Comparison of ENCODE assay signal across 1 cellular context in genomic region chr6:150334790-150335783, GRCh38.
TF ChIP-seq lines count a peak whose summit lies in the region.

No MANE protein-coding gene starts in this region.

TF ChIP-seq in K562, 482 proteins besides CTCF, POLR2A, EP300 and RAD21 (continued from another document and continues in another):
- TF ChIP-seq ZNF449 (CRISPR knock-in tag; IDR thresholded peaks at IDR 0.05) (no peak), E4F1 (CRISPR knock-in tag; IDR thresholded peaks at IDR 0.05; ENCODE audit: borderline replicate concordance) (no peak), MBD2 (IDR thresholded peaks at IDR 0.05; ENCODE audit: borderline replicate concordance, low read depth) (no peak), FOXJ3 (CRISPR knock-in tag; IDR thresholded peaks at IDR 0.05) (no peak), ZNF551 (CRISPR knock-in tag; IDR thresholded peaks at IDR 0.05) (no peak), MYC (IDR thresholded peaks at IDR 0.05; ENCODE audit: low read depth, low read length) (no peak), MYC (CRISPR knock-in tag; IDR thresholded peaks at IDR 0.05; ENCODE audit: borderline replicate concordance, low read depth) (peak; percentile 59; the same call in 1 of the 2 replicates), YY1 (IDR thresholded peaks at IDR 0.05; ENCODE audit: borderline replicate concordance in 1 of 3, control insufficient read depth in 1 of 3, extremely low read depth in 1 of 3, insufficient read depth in 3 of 3, insufficient read length in 1 of 3, insufficient replicate concordance in 2 of 3, low read depth in 1 of 3, low read length in 2 of 3) (no peak), SP2 (IDR thresholded peaks at IDR 0.05; ENCODE audit: extremely low read depth, low read depth, low read length, poor library complexity, severe bottlenecking) (no peak), FOXA3 (CRISPR knock-in tag; conservative IDR thresholded peaks at IDR 0.05 in 1 of 2, IDR thresholded peaks at IDR 0.05 in 1 of 2) (no peak), MECOM (CRISPR knock-in tag; IDR thresholded peaks at IDR 0.05) (peak; percentile 55; the same call in 1 of the 2 replicates), ZNF740 (CRISPR knock-in tag; IDR thresholded peaks at IDR 0.05) (no peak), ZNF740 (tag; IDR thresholded peaks at IDR 0.05) (no peak), JUN (IDR thresholded peaks at IDR 0.05; ENCODE audit: borderline replicate concordance, low read depth, low read length) (no peak), JUN (CRISPR knock-in tag; IDR thresholded peaks at IDR 0.05; ENCODE audit: borderline replicate concordance) (no peak), CREB1 (IDR thresholded peaks at IDR 0.05) (no peak), CREB1 (CRISPR knock-in tag; IDR thresholded peaks at IDR 0.05) (no peak), TRIM28 (IDR thresholded peaks at IDR 0.05) (no peak), MBD1 (CRISPR knock-in tag; IDR thresholded peaks at IDR 0.05) (no peak), RFX7 (CRISPR knock-in tag; IDR thresholded peaks at IDR 0.05) (no peak), KDM5B (IDR thresholded peaks at IDR 0.05; ENCODE audit: insufficient replicate concordance, low read depth, low read length) (no peak), GTF2A2 (tag; IDR thresholded peaks at IDR 0.05) (no peak), HMGN3 (IDR thresholded peaks at IDR 0.05; ENCODE audit: borderline replicate concordance, extremely low read depth, insufficient read length, low read depth, low read length) (no peak), RB1 (IDR thresholded peaks at IDR 0.05; ENCODE audit: low read depth) (no peak), BRD9 (IDR thresholded peaks at IDR 0.05; ENCODE audit: low read depth, partially characterized antibody) (peak; percentile 26), ZNF146 (CRISPR knock-in tag; IDR thresholded peaks at IDR 0.05; ENCODE audit: unreplicated experiment) (no peak), STAT5B (CRISPR knock-in tag; IDR thresholded peaks at IDR 0.05) (no peak), GATAD2A (IDR thresholded peaks at IDR 0.05) (no peak), ZNF239 (CRISPR knock-in tag; IDR thresholded peaks at IDR 0.05) (no peak), MTF1 (CRISPR knock-in tag; IDR thresholded peaks at IDR 0.05; ENCODE audit: borderline replicate concordance) (no peak), HDAC1 (IDR thresholded peaks at IDR 0.05) (0 out of 4 replicates have a peak, but pooled peaks of 1 of the 2 experiments have one; percentile 10), E2F8 (IDR thresholded peaks at IDR 0.05; ENCODE audit: low read depth, partially characterized antibody) (peak; percentile 17), NKRF (IDR thresholded peaks at IDR 0.05; ENCODE audit: borderline replicate concordance) (no peak; the same call in 1 of the 2 replicates), SFPQ (IDR thresholded peaks at IDR 0.05; ENCODE audit: low read depth, low read length) (no peak), ZHX1 (conservative IDR thresholded peaks at IDR 0.05; ENCODE audit: low read length) (no peak), FOXP1 (CRISPR knock-in tag; IDR thresholded peaks at IDR 0.05) (no peak), PML (IDR thresholded peaks at IDR 0.05; ENCODE audit: low read length) (no peak), GATAD2B (IDR thresholded peaks at IDR 0.05; ENCODE audit: borderline replicate concordance) (0 out of 2 replicates have a peak, but pooled peaks have one; percentile 43), MLX (CRISPR knock-in tag; conservative IDR thresholded peaks at IDR 0.05) (no peak), NCOR1 (IDR thresholded peaks at IDR 0.05) (no peak), ZNF785 (CRISPR knock-in tag; IDR thresholded peaks at IDR 0.05) (no peak), KLF1 (tag; IDR thresholded peaks at IDR 0.05) (no peak), VEZF1 (CRISPR knock-in tag; IDR thresholded peaks at IDR 0.05) (no peak)
